Comparison of ENCODE assay signal across 2 cellular contexts in the genomic region with DNA sequence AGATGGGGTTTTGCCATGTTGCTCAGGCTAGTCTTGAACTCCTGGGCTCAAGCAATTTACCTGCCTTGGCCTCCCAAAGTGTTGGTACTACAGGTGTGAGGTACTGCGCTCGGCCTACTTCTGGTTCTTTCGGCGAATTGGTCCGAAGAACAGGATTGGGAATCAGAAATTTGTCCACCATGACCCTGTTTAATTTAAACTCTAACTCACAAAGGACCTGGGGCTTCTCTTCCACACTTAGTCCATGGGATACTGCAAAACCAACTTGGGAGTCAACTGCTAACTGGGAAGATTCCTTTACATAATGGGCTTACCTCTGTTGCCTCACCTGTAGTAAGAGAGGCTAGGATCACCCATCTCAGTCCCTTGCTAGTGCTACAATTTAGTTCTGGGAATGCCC.
TF ChIP-seq lines count a peak whose summit lies in the region.

No MANE protein-coding gene starts in this region.

TF ChIP-seq in liver, 16 proteins besides CTCF, POLR2A, EP300 and RAD21 (continued from another document):
- TF ChIP-seq ZBTB33 (IDR thresholded peaks at IDR 0.05) (no peak), SP1 (IDR thresholded peaks at IDR 0.05) (no peak), RXRA (IDR thresholded peaks at IDR 0.05) (no peak), GABPA (IDR thresholded peaks at IDR 0.05 in 1 of 2, conservative IDR thresholded peaks at IDR 0.05 in 1 of 2) (no peak), REST (IDR thresholded peaks at IDR 0.05) (no peak), TAF1 (conservative IDR thresholded peaks at IDR 0.05) (no peak), NR2F2 (IDR thresholded peaks at IDR 0.05) (no peak), HNF4G (IDR thresholded peaks at IDR 0.05) (no peak), FOXA2 (IDR thresholded peaks at IDR 0.05) (no peak), HNF4A (conservative IDR thresholded peaks at IDR 0.05) (no peak), EGR1 (IDR thresholded peaks at IDR 0.05; ENCODE audit: low read depth in 2 of 2) (no peak), ATF3 (IDR thresholded peaks at IDR 0.05) (no peak), FOXA1 (IDR thresholded peaks at IDR 0.05) (no peak)

TF ChIP-seq in HepG2, 621 proteins besides CTCF, POLR2A, EP300 and RAD21 (continued from another document):
- no peak for TF ChIP-seq CBFB (CRISPR knock-in tag; IDR thresholded peaks at IDR 0.05)
- no peak for TF ChIP-seq ERF (CRISPR knock-in tag; IDR thresholded peaks at IDR 0.05)
- no peak for TF ChIP-seq HMG20B (CRISPR knock-in tag; conservative IDR thresholded peaks at IDR 0.05)
- no peak for TF ChIP-seq ZNF720 (CRISPR knock-in tag; IDR thresholded peaks at IDR 0.05)
- TF ChIP-seq ZNF496 (CRISPR knock-in tag; IDR thresholded peaks at IDR 0.05; ENCODE audit: insufficient replicate concordance): no peak
